In the genomic region with DNA sequence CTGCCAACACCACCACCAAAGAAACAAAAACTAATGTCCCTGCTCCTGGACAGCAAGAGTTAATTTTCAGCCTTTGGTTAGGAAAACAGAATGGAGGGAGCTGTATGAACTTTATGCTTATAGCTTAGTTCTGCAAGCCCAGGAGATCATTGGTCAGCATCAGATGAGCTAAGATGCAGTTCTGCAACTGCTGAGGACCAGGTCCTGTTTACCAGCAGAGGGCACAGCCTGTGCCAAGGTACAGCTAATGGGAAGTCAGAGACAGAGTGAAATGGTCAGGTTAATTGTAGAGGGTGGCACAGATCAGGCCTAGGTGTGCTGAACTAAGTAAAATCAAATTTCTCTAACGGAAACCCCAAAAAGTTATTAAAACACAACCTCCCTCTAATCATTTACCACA, we compare ENCODE assay signal across 10 cellular contexts.
A peak's percentile ranks its signal among the peaks of the same experiment; 100 is the strongest.
DNase-seq lines count a peak whose midpoint lies in the region; ATAC-seq and TF ChIP-seq lines count a peak whose summit lies in the region.
"Had no signal": no experiment of that assay in that cellular context is flagged by ENCODE, and none has a peak within 500 bp of the region (broad histone marks: within the 10 kb centered on the region; RNA-seq: fewer than 3 reads in every experiment).

No MANE protein-coding gene starts in this region.

- no peaks in the 10 kb centered on the region for H4K20me1 ChIP-seq in PC-9 (ENCODE audit: insufficient read depth)

- no peaks in the 10 kb centered on the region for H3K36me3 ChIP-seq in PC-9 (ENCODE audit: low read depth)

- no peaks in the 10 kb centered on the region for H3K9me3 ChIP-seq in PC-9 (ENCODE audit: insufficient read depth, low read depth)

- no peak overlapping the region for H3K27ac Mint-ChIP-seq in activated T-helper 17 cell treated with anti-CD3 and anti-CD28 coated beads, Interleukin-2, amount 50 U/mL, for 72 hours
- H3K27ac Mint-ChIP-seq: activated naive CD4-positive, alpha-beta T cell treated with anti-CD3 and anti-CD28 coated beads, Interleukin-2, amount 10 ng/mL, durations not matched to agents 7 days and 5 days had no signal

- no peaks in the 10 kb centered on the region for H3K36me3 Mint-ChIP-seq in activated T-helper 17 cell treated with anti-CD3 and anti-CD28 coated beads, Interleukin-2, amount 50 U/mL, for 72 hours (ENCODE audit: low read depth)
- H3K36me3 Mint-ChIP-seq: activated naive CD4-positive, alpha-beta T cell treated with anti-CD3 and anti-CD28 coated beads, Interleukin-2, amount 10 ng/mL, durations not matched to agents 7 days and 5 days had no signal

- 0 out of 2 replicates have a peak, but pooled peaks cover 5% of the 10 kb centered on the region for H3F3A ChIP-seq in PC-9 (ENCODE audit: insufficient read depth, low read depth)

- CTCF ChIA-PET in PC-9 (lab: Charles Lee): interaction anchor here (0.6 to 2.0 kb wide), 6 partner anchors 45 to 620 kb away, joined by 3 to 11 read pairs (median 4); no protein-coding TSS in a partner anchor

- no peak overlapping the region for H3K27ac ChIP-seq in PC-9

- intact Hi-C loops in PC-9 (cut with micrococcal nuclease; ENCODE audit: unreplicated experiment): no loop called here
- intact Hi-C loops in left cardiac atrium (cut with DNase I): loop anchor here in 1 of 2 donors (10.0 kb wide), 1 partner anchor 200 kb away; no protein-coding TSS in a partner anchor

- H2AFZ ChIP-seq in PC-9: no peak overlapping the region

- POLR2A ChIA-PET in PC-9 (lab: Charles Lee; ENCODE audit: unreplicated experiment): interaction anchor here (0.5 kb wide), 1 partner anchor 77 kb away, joined by 7 read pairs; no protein-coding TSS in a partner anchor

- peak; percentile 37 for TF ChIP-seq CTCF in AG10803 (conservative IDR thresholded peaks at IDR 0.05; ENCODE audit: low read length)
- TF ChIP-seq CTCF in PC-9 (conservative IDR thresholded peaks at IDR 0.05): peak; percentile 56

- H3K4me1 ChIP-seq in PC-9 (replicated peaks; ENCODE audit: insufficient read depth): peaks cover 19% of the 10 kb centered on the region

- BruUV-seq in PC-9 (replicated peaks; lab: Mats Ljungman, UMichigan): no TSS peak

- H3K4me3 Mint-ChIP-seq in activated T-helper 17 cell treated with anti-CD3 and anti-CD28 coated beads, Interleukin-2, amount 50 U/mL, for 72 hours: no peak overlapping the region
- H3K4me3 Mint-ChIP-seq: activated naive CD4-positive, alpha-beta T cell treated with anti-CD3 and anti-CD28 coated beads, Interleukin-2, amount 10 ng/mL, durations not matched to agents 7 days and 5 days had no signal

- peaks cover 46% of the 10 kb centered on the region for H3K79me2 ChIP-seq in PC-9 (ENCODE audit: low read depth)

- no peaks in the 10 kb centered on the region for H3K9me3 Mint-ChIP-seq in activated T-helper 17 cell treated with anti-CD3 and anti-CD28 coated beads, Interleukin-2, amount 50 U/mL, for 72 hours
- H3K9me3 Mint-ChIP-seq: activated naive CD4-positive, alpha-beta T cell treated with anti-CD3 and anti-CD28 coated beads, Interleukin-2, amount 10 ng/mL, durations not matched to agents 7 days and 5 days had no signal

- H3K27me3 ChIP-seq in PC-9 (ENCODE audit: insufficient read depth, low read depth): no peaks in the 10 kb centered on the region

- H3K27me3 Mint-ChIP-seq in activated T-helper 17 cell treated with anti-CD3 and anti-CD28 coated beads, Interleukin-2, amount 50 U/mL, for 72 hours: peaks cover 10% of the 10 kb centered on the region

- ATAC-seq in GM21737 (IDR thresholded peaks at IDR 0.05; ENCODE audit: unreplicated experiment) (peak; percentile 54), left cardiac atrium (peak; percentile 53 to 60), GM21381 (IDR thresholded peaks at IDR 0.05; ENCODE audit: unreplicated experiment) (no peak), HG03342 (IDR thresholded peaks at IDR 0.05; ENCODE audit: unreplicated experiment) (no peak)
- ATAC-seq in activated T-helper 17 cell treated with anti-CD3 and anti-CD28 coated beads, Interleukin-2, amount 50 U/mL, for 72 hours (replicated peaks): no peak

- no peak overlapping the region for H3K4me3 ChIP-seq in AG10803 (ENCODE audit: low read length)
- no peak overlapping the region for H3K4me3 ChIP-seq in PC-9

- H3K9me2 ChIP-seq in PC-9 (ENCODE audit: insufficient read depth): no peaks in the 10 kb centered on the region

- DNase-seq in AG10803 (ENCODE audit: low read depth) (no peak), PC-9 (peak in 1 of 2 experiments; percentile 11), left cardiac atrium (no peak), HK-2 (ENCODE audit: unreplicated experiment) (no peak)
- DNase-seq: activated naive CD4-positive, alpha-beta T cell treated with anti-CD3 and anti-CD28 coated beads, Interleukin-2, amount 10 ng/mL, durations not matched to agents 7 days and 5 days; mesendoderm had no signal

- H3K4me1 Mint-ChIP-seq in activated T-helper 17 cell treated with anti-CD3 and anti-CD28 coated beads, Interleukin-2, amount 50 U/mL, for 72 hours: no peaks in the 10 kb centered on the region
- H3K4me1 Mint-ChIP-seq: activated naive CD4-positive, alpha-beta T cell treated with anti-CD3 and anti-CD28 coated beads, Interleukin-2, amount 10 ng/mL, durations not matched to agents 7 days and 5 days had no signal

- no peak overlapping the region for H3K4me2 ChIP-seq in PC-9

Comparison
In these comparisons a context has a peak if more than half of its experiments do, and no peak if none do; other contexts are left out.
1. ATAC-seq: peak in GM21737 (single experiment) and left cardiac atrium (2 of 2); none in GM21381 (single experiment), HG03342 (single experiment) and activated T-helper 17 cell treated with anti-CD3 and anti-CD28 coated beads, Interleukin-2, amount 50 U/mL, for 72 hours (single experiment).